ENCODE assay signal across 1 cellular context in genomic region chr4:71045256-71045655, GRCh38.
TF ChIP-seq lines count a peak whose summit lies in the region.

No MANE protein-coding gene starts in this region.

TF ChIP-seq in HepG2, 621 proteins besides CTCF, POLR2A, EP300 and RAD21 (continued from another document):
- TF ChIP-seq TRIM22 (IDR thresholded peaks at IDR 0.05) (no peak), SRSF1 (optimal IDR thresholded peaks at IDR 0.05; ENCODE audit: low read depth, low read length) (no peak), ZNF75D (CRISPR knock-in tag; IDR thresholded peaks at IDR 0.05; ENCODE audit: borderline replicate concordance) (no peak), TIGD3 (CRISPR knock-in tag; IDR thresholded peaks at IDR 0.05; ENCODE audit: borderline replicate concordance) (no peak), YY1 (IDR thresholded peaks at IDR 0.05; ENCODE audit: insufficient read depth, insufficient replicate concordance, low read depth, low read length) (no peak), PTBP1 (IDR thresholded peaks at IDR 0.05; ENCODE audit: low read depth, low read length, poor library complexity, severe bottlenecking) (no peak), ZNF530 (CRISPR knock-in tag; IDR thresholded peaks at IDR 0.05; ENCODE audit: low read depth) (no peak), SRF (IDR thresholded peaks at IDR 0.05; ENCODE audit: low read depth, low read length) (no peak), SMARCE1 (IDR thresholded peaks at IDR 0.05; ENCODE audit: borderline replicate concordance) (no peak)
